12 cellular contexts compared by ENCODE assay signal in genomic region chr6:139367810-139368321, GRCh38. TPM values are rescaled to one million over a fixed set of nuclear protein-coding genes. Genes with fewer than 3 reads are reported as not detected.
A peak's percentile ranks its signal among the peaks of the same experiment; 100 is the strongest.
DNase-seq lines count a peak whose midpoint lies in the region; ATAC-seq and TF ChIP-seq lines count a peak whose summit lies in the region.
"Had no signal": no experiment of that assay in that cellular context is flagged by ENCODE, and none has a peak within 500 bp of the region (broad histone marks: within the 10 kb centered on the region; RNA-seq: fewer than 3 reads in every experiment).

No MANE protein-coding gene starts in this region.

- H3K56ac ChIP-seq in mesendoderm (ENCODE audit: low read length) = peak overlapping the region; percentile 79

- peak overlapping the region; percentile 1 for H3K4me3 ChIP-seq in Loucy (ENCODE audit: low read length, poor library complexity, severe bottlenecking)
- H3K4me3 ChIP-seq in astrocyte of the spinal cord (ENCODE audit: low read depth, low read length) = no peak overlapping the region
- H3K4me3 ChIP-seq in mesendoderm (ENCODE audit: low read length) = no peak overlapping the region
- no peak overlapping the region for H3K4me3 ChIP-seq in body of pancreas
- H3K4me3 ChIP-seq: SJSA1, transverse colon had no signal

- H4K8ac ChIP-seq in mesendoderm (ENCODE audit: low read depth, low read length) = no peak overlapping the region

- H2AK5ac ChIP-seq in mesendoderm (ENCODE audit: low read length) = no peak overlapping the region

- peak overlapping the region; percentile 73 for H2BK120ac ChIP-seq in mesendoderm (ENCODE audit: low read depth, low read length)

- H3K23ac ChIP-seq in mesendoderm (ENCODE audit: low read length) = no peak overlapping the region

- no peaks in the 10 kb centered on the region for H3K79me1 ChIP-seq in mesendoderm (ENCODE audit: low read length)

- H3K18ac ChIP-seq in mesendoderm (ENCODE audit: low read length) = peak overlapping the region; percentile 95

- H3K27ac ChIP-seq in mesendoderm (ENCODE audit: low read depth, low read length) = peak overlapping the region; percentile 91
- no peak overlapping the region for H3K27ac ChIP-seq in body of pancreas
- H3K27ac ChIP-seq: SJSA1, transverse colon had no signal

- peak overlapping the region; percentile 87 for H2BK5ac ChIP-seq in mesendoderm (ENCODE audit: low read length)

- TF ChIP-seq CTCF in Loucy (conservative IDR thresholded peaks at IDR 0.05; ENCODE audit: low read length) = no peak
- no peak for TF ChIP-seq CTCF in astrocyte of the spinal cord (IDR thresholded peaks at IDR 0.05; ENCODE audit: low read depth, low read length)
- no peak for TF ChIP-seq CTCF in body of pancreas (IDR thresholded peaks at IDR 0.05)

- H3K79me2 ChIP-seq in Loucy (ENCODE audit: insufficient read depth, low read length) = peaks cover 16% of the 10 kb centered on the region
- peaks cover 9% of the 10 kb centered on the region for H3K79me2 ChIP-seq in mesendoderm (ENCODE audit: control insufficient read depth, insufficient read depth, low read length)

- H3K4me2 ChIP-seq in Loucy (ENCODE audit: low read depth, low read length, poor library complexity, severe bottlenecking) = peak overlapping the region; percentile 30
- H3K4me2 ChIP-seq in mesendoderm (ENCODE audit: low read length) = no peak overlapping the region

- H3K9me2 ChIP-seq in Loucy (replicated peaks; ENCODE audit: low read depth, low read length) = no peaks in the 10 kb centered on the region

- no peak overlapping the region for H2AFZ ChIP-seq in Loucy (ENCODE audit: low read length)

- H3K4ac ChIP-seq in mesendoderm (ENCODE audit: low read depth, low read length) = peak overlapping the region; percentile 81

- in situ Hi-C loops in astrocyte of the spinal cord (cut with HindIII; ENCODE audit: low sequenced_read_pairs) = no loop called here

- H3K27me3 ChIP-seq in Loucy (ENCODE audit: insufficient read depth, low read length, poor library complexity, severe bottlenecking) = no peaks in the 10 kb centered on the region
- no peaks in the 10 kb centered on the region for H3K27me3 ChIP-seq in mesendoderm (ENCODE audit: insufficient read depth, low read length, poor library complexity)
- H3K27me3 ChIP-seq in body of pancreas = no peaks in the 10 kb centered on the region
- H3K27me3 ChIP-seq: transverse colon had no signal

- TF ChIP-seq POLR2A in body of pancreas (IDR thresholded peaks at IDR 0.05) = no peak

- WGBS in mesendoderm (ENCODE audit: extremely low coverage, insufficient coverage, low lambda C conversion rate) = no CpG with 5 or more reads among the region's 7 CpGs
- WGBS in body of pancreas, 2 donors = 44 to 50% methylated on average over 7 of the region's 7 CpGs

- no peak overlapping the region for H2BK15ac ChIP-seq in mesendoderm (replicated peaks; ENCODE audit: low read depth)

- H3K9ac ChIP-seq in Loucy (ENCODE audit: low read depth, low read length, poor library complexity, severe bottlenecking) = no peak overlapping the region
- peak overlapping the region; percentile 4 for H3K9ac ChIP-seq in mesendoderm (ENCODE audit: low read length)

- DNase-seq in DMS114 treated with DMSO at 0.1 percent for 48 hours (lab: John Stamatoyannopoulos, UW; ENCODE audit: unreplicated experiment) (peak; percentile 28), astrocyte of the spinal cord (ENCODE audit: low read depth, low spot score) (peak; percentile 25), mesendoderm (peak; percentile 98), mesenteric fat pad (ENCODE audit: low spot score) (no peak), body of pancreas (no peak)
- DNase-seq: central memory CD4-positive, alpha-beta T cell; GOT3; transverse colon had no signal

- H4K5ac ChIP-seq in mesendoderm (ENCODE audit: low read length) = no peak overlapping the region

- H4K20me1 ChIP-seq in Loucy (ENCODE audit: insufficient read depth, low read length, poor library complexity, severe bottlenecking) = peaks cover 10% of the 10 kb centered on the region

- ATAC-seq in body of pancreas (no peak), HG03159 (IDR thresholded peaks at IDR 0.05; ENCODE audit: unreplicated experiment) (no peak), HG02852 (IDR thresholded peaks at IDR 0.05; ENCODE audit: unreplicated experiment) (no peak)

- H3K36me3 ChIP-seq in Loucy (ENCODE audit: insufficient read depth, low read length) (no peaks in the 10 kb centered on the region), mesendoderm (ENCODE audit: control insufficient read depth, insufficient read depth, low read length) (peaks cover under 1% of the 10 kb centered on the region), body of pancreas (replicated peaks in 1 of 2; ENCODE audit: insufficient read depth in 1 of 2, low read depth in 2 of 2) (no peaks in the 10 kb centered on the region)

- H3F3A ChIP-seq in Loucy (ENCODE audit: low read depth) = no peaks in the 10 kb centered on the region

- H3K4me1 ChIP-seq in Loucy (ENCODE audit: insufficient read depth, low read length, poor library complexity, severe bottlenecking) (peaks cover 21% of the 10 kb centered on the region), mesendoderm (ENCODE audit: control insufficient read depth, low read depth, low read length) (peaks cover 9% of the 10 kb centered on the region), body of pancreas (peaks cover 24% of the 10 kb centered on the region)

- intact Hi-C loops in body of pancreas (cut with DNase I) = no loop called here

- H3K9me3 ChIP-seq in Loucy (ENCODE audit: insufficient read depth, low read depth, low read length) = no peaks in the 10 kb centered on the region
- H3K9me3 ChIP-seq in body of pancreas = no peaks in the 10 kb centered on the region
- H3K9me3 ChIP-seq: SJSA1, transverse colon had no signal

RNA-seq across cellular contexts. Expression of gene CITED2, which starts 6.6 kb away (rescaled TPM):
- polyA plus RNA-seq in mesendoderm (2013, experiment 1 of 2) = 91.4 TPM
- polyA plus RNA-seq in mesendoderm (2013, experiment 2 of 2) = 86.1 TPM
- total RNA-seq in mesenteric fat pad (70.8 TPM), body of pancreas (10 to 100 TPM; 64.1 to 82.1 TPM)

Comparison
In these comparisons a context has a peak if more than half of its experiments do, and no peak if none do; other contexts are left out.
1. DNase-seq: peak in DMS114 treated with DMSO at 0.1 percent for 48 hours (single experiment), astrocyte of the spinal cord (single experiment) and mesendoderm (single experiment); none in mesenteric fat pad (single experiment) and body of pancreas (0 of 4).